Comparison of ENCODE assay signal across 10 cellular contexts in genomic region chr20:45041464-45042337, GRCh38. TPM values are rescaled to one million over a fixed set of nuclear protein-coding genes. Genes with fewer than 3 reads are reported as not detected.
DNase-seq lines count a peak whose midpoint lies in the region; ATAC-seq, FAIRE-seq and TF ChIP-seq lines count a peak whose summit lies in the region.
"Had no signal": no experiment of that assay in that cellular context is flagged by ENCODE, and none has a peak within 500 bp of the region (broad histone marks: within the 10 kb centered on the region; RNA-seq: fewer than 3 reads in every experiment).

No MANE protein-coding gene starts in this region.

- TF ChIP-seq EP300 in A549 (IDR thresholded peaks at IDR 0.05): no peak

- RAD21 ChIA-PET in HCT116 (lab: Charles Lee; ENCODE audit: low non-redundant PET in 1 of 2, low total read pairs in 2 of 2, uncharacterized antibody in 2 of 2, unreplicated experiment in 2 of 2): no interaction called here

- 46% methylated on average over 5 of the region's 5 CpGs for WGBS in A549 (ENCODE audit: missing lambda C conversion rate)
- WGBS in hepatocyte (ENCODE audit: low lambda C conversion rate, missing lambda C conversion rate): 43% methylated on average over 5 of the region's 5 CpGs
- 75 to 79% methylated on average over 5 of the region's 5 CpGs for WGBS in aorta, 2 donors

- CTCF ChIA-PET in A549 (lab: Yijun Ruan, JAX) (interaction anchor here (0.7 to 7.0 kb wide), 7 partner anchors 9 to 271 kb away, joined by 3 to 197 read pairs (median 27); no protein-coding TSS in a partner anchor), HCT116 (lab: Charles Lee) (interaction anchor here (1.0 to 3.6 kb wide), 3 partner anchors 14 to 188 kb away, joined by 3 to 92 read pairs (median 3); no protein-coding TSS in a partner anchor), GM10248 (lab: Yijun Ruan, JAX) (interaction anchor here (1.3 to 6.2 kb wide), 4 partner anchors 12 to 54 kb away, joined by 3 to 80 read pairs (median 40); no protein-coding TSS in a partner anchor)

- DNase-seq in A549 (ENCODE audit: low read depth in 1 of 2, low spot score in 1 of 2) (peak in 1 of 2 experiments; percentile 16), HCT116 (ENCODE audit: low read depth, low spot score) (peak; percentile 66), T-helper 17 cell (no peak), hepatocyte (ENCODE audit: low spot score) (peak; percentile 18), aorta (no peak), GM10248 (ENCODE audit: extremely low spot score) (no peak), DMS79 (lab: John Stamatoyannopoulos, UW) (no peak), NK-92 (lab: John Stamatoyannopoulos, UW; ENCODE audit: unreplicated experiment) (no peak)
- DNase-seq: KBM-7 had no signal

- no peak overlapping the region for H3K27ac ChIP-seq in A549
- H3K27ac ChIP-seq in HCT116 (ENCODE audit: low read depth, low read length): peak overlapping the region; percentile 23; the same call in 1 of the 2 replicates
- peak overlapping the region; percentile 34 for H3K27ac ChIP-seq in hepatocyte
- H3K27ac ChIP-seq in aorta (ENCODE audit: low read depth in 1 of 2, low read length in 2 of 2): no peak overlapping the region

- 0 out of 2 replicates have a peak, but pooled peaks cover 7% of the 10 kb centered on the region for H3K79me2 ChIP-seq in HCT116 (ENCODE audit: insufficient read depth, low read length)
- no peaks in the 10 kb centered on the region for H3K79me2 ChIP-seq in hepatocyte

- H3K9me3 ChIP-seq in A549 (0 out of 3 replicates have a peak, but pooled peaks cover 3% of the 10 kb centered on the region), HCT116 (ENCODE audit: control insufficient read depth in 1 of 2, insufficient read depth in 1 of 2, low read depth in 1 of 2, low read length in 2 of 2) (no peaks in the 10 kb centered on the region), T-helper 17 cell (ENCODE audit: control insufficient read depth, low read length, poor library complexity, severe bottlenecking) (no peaks in the 10 kb centered on the region), hepatocyte (ENCODE audit: low read depth) (no peaks in the 10 kb centered on the region), aorta (ENCODE audit: control insufficient read depth, low read length) (no peaks in the 10 kb centered on the region)

- H3K27me3 ChIP-seq in HCT116 (ENCODE audit: insufficient read depth, low read length) (no peaks in the 10 kb centered on the region), hepatocyte (no peaks in the 10 kb centered on the region), aorta (ENCODE audit: control insufficient read depth in 1 of 2, insufficient read depth in 2 of 2, low read length in 1 of 2) (no peaks in the 10 kb centered on the region)

- no peak for TF ChIP-seq RAD21 in A549 (conservative IDR thresholded peaks at IDR 0.05 in 1 of 2, IDR thresholded peaks at IDR 0.05 in 1 of 2)
- TF ChIP-seq RAD21 in HCT116 (IDR thresholded peaks at IDR 0.05; ENCODE audit: low read depth): no peak

- H2AFZ ChIP-seq in HCT116 (ENCODE audit: low read depth, low read length, poor library complexity, severe bottlenecking) (no peak overlapping the region), hepatocyte (no peak overlapping the region)

- H3K9ac ChIP-seq in HCT116 (ENCODE audit: low read length): peak overlapping the region; percentile 19; the same call in 1 of the 2 replicates

- H3K4me2 ChIP-seq in A549 (peak overlapping the region; percentile 36), HCT116 (ENCODE audit: low read length) (peak overlapping the region; percentile 44), hepatocyte (peak overlapping the region; percentile 9)

- ATAC-seq in A549 (no peak), HCT116 (peak; percentile 82), T-helper 17 cell (peak; percentile 42), aorta (ENCODE audit: low FRiP score) (no peak)

- peaks cover 32% of the 10 kb centered on the region for H3K4me1 Mint-ChIP-seq in T-helper 17 cell

- TF ChIP-seq CTCF in A549 (IDR thresholded peaks at IDR 0.05) (no peak), HCT116 (IDR thresholded peaks at IDR 0.05 in 2 of 3, conservative IDR thresholded peaks at IDR 0.05 in 1 of 3; ENCODE audit: borderline replicate concordance in 1 of 3, insufficient read depth in 1 of 3, low read depth in 2 of 3, low read length in 2 of 3) (no peak), hepatocyte (IDR thresholded peaks at IDR 0.05; ENCODE audit: poor library complexity) (no peak), GM10248 (IDR thresholded peaks at IDR 0.05; ENCODE audit: control extremely low read depth, extremely low read depth, low read depth, missing control alignments) (no peak)

- peak overlapping the region; percentile 90 for H3K27ac Mint-ChIP-seq in T-helper 17 cell

- no TSS peak for BruUV-seq in HCT116 (replicated peaks; lab: Mats Ljungman, UMichigan)

- H4K20me1 ChIP-seq in HCT116 (ENCODE audit: insufficient read depth) (no peaks in the 10 kb centered on the region; the same call in 1 of the 2 replicates), hepatocyte (ENCODE audit: insufficient read depth, poor library complexity, severe bottlenecking) (no peaks in the 10 kb centered on the region)

- H3K4me3 ChIP-seq in A549 (no peak overlapping the region), HCT116 (replicated peaks in 1 of 2; ENCODE audit: low read depth in 1 of 2, low read length in 2 of 2) (no peak overlapping the region), hepatocyte (no peak overlapping the region), aorta (ENCODE audit: low read length in 2 of 2) (no peak overlapping the region)

- TF ChIP-seq POLR2A in A549 (IDR thresholded peaks at IDR 0.05; ENCODE audit: low read length) (no peak), HCT116 (IDR thresholded peaks at IDR 0.05; ENCODE audit: borderline replicate concordance, extremely low read depth, insufficient read depth, insufficient read length) (no peak)

- H3K9me2 ChIP-seq in HCT116 (ENCODE audit: insufficient read depth): no peaks in the 10 kb centered on the region
- no peaks in the 10 kb centered on the region for H3K9me2 ChIP-seq in hepatocyte (replicated peaks; ENCODE audit: insufficient read depth)

- no peaks in the 10 kb centered on the region for H3K27me3 Mint-ChIP-seq in T-helper 17 cell

- H3K36me3 ChIP-seq in HCT116 (ENCODE audit: control insufficient read depth in 1 of 2, insufficient read depth in 2 of 2, low read length in 2 of 2): no peaks in the 10 kb centered on the region
- H3K36me3 ChIP-seq in hepatocyte (replicated peaks; ENCODE audit: insufficient read depth, low read depth): no peaks in the 10 kb centered on the region
- no peaks in the 10 kb centered on the region for H3K36me3 ChIP-seq in aorta (ENCODE audit: control insufficient read depth in 1 of 2, insufficient read depth in 2 of 2, low read length in 1 of 2)

- H3K4me1 ChIP-seq in A549 (peaks cover 46% of the 10 kb centered on the region), HCT116 (ENCODE audit: control insufficient read depth in 1 of 2, insufficient read depth in 2 of 2, low read length in 2 of 2) (peaks cover 20 to 26% of the 10 kb centered on the region in 2 experiments), hepatocyte (ENCODE audit: insufficient read depth) (peaks cover 7% of the 10 kb centered on the region), aorta (ENCODE audit: control insufficient read depth in 1 of 2, insufficient read depth in 2 of 2, low read length in 2 of 2) (no peaks in the 10 kb centered on the region)

- POLR2A ChIA-PET in A549 (lab: Yijun Ruan, JAX) (no interaction called here), HCT116 (lab: Charles Lee) (interaction anchor here (1.1 kb wide), 1 partner anchor 9 kb away, joined by 3 read pairs; no protein-coding TSS in a partner anchor), GM10248 (lab: Yijun Ruan, JAX) (no interaction called here)

- intact Hi-C loops in HCT116 (cut with micrococcal nuclease) (loop anchor here (5.0 to 10.0 kb wide), 3 partner anchors 183 to 733 kb away; partner anchors contain the start of gene SEMG2), aorta (cut with DNase I) (loop anchor here (5.0 to 10.0 kb wide), 3 partner anchors 53 to 251 kb away; no protein-coding TSS in a partner anchor)

- peak overlapping the region; percentile 56 for H3K4me3 Mint-ChIP-seq in T-helper 17 cell

- H3K36me3 Mint-ChIP-seq in T-helper 17 cell (ENCODE audit: low read depth): peaks cover 2% of the 10 kb centered on the region

- FAIRE-seq in A549 (lab: Jason Lieb, UNC): no peak
- FAIRE-seq: colon had no signal

TF ChIP-seq in A549, 52 proteins besides CTCF, POLR2A, EP300 and RAD21 (continues in another document):
- TF ChIP-seq FOSL2 (IDR thresholded peaks at IDR 0.05): no peak
- peak; percentile 36 for TF ChIP-seq FOSL2 (CRISPR knock-in tag; IDR thresholded peaks at IDR 0.05)
- TF ChIP-seq BCL3 (IDR thresholded peaks at IDR 0.05): no peak

TF ChIP-seq in HCT116, 20 proteins besides CTCF, POLR2A, EP300 and RAD21 (continues in another document):
- TF ChIP-seq SP1 (IDR thresholded peaks at IDR 0.05; ENCODE audit: low read depth): peak; percentile 65
- peak; percentile 14 for TF ChIP-seq TCF7L2 (IDR thresholded peaks at IDR 0.05; ENCODE audit: borderline replicate concordance, extremely low read depth, insufficient read depth, insufficient read length)
- 0 out of 2 replicates have a peak, but pooled peaks have one; percentile 14 for TF ChIP-seq POLR2AphosphoS5 (IDR thresholded peaks at IDR 0.05; ENCODE audit: low read depth, low read length)
- TF ChIP-seq YY1 (IDR thresholded peaks at IDR 0.05; ENCODE audit: extremely low read depth, insufficient replicate concordance, low read depth, low read length): no peak
- TF ChIP-seq, protein P1, sequence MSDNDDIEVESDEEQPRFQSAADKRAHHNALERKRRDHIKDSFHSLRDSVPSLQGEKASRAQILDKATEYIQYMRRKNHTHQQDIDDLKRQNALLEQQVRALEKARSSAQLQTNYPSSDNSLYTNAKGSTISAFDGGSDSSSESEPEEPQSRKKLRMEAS (IDR thresholded peaks at IDR 0.05): no peak
- TF ChIP-seq CBX3 (IDR thresholded peaks at IDR 0.05; ENCODE audit: low read depth): 0 out of 2 replicates have a peak, but pooled peaks have one; percentile 26
- TF ChIP-seq CEBPB (IDR thresholded peaks at IDR 0.05; ENCODE audit: low read depth): peak; percentile 54
- no peak for TF ChIP-seq ELF1 (IDR thresholded peaks at IDR 0.05; ENCODE audit: borderline replicate concordance, low read depth)
- peak; percentile 78 for TF ChIP-seq JUND (IDR thresholded peaks at IDR 0.05)
- TF ChIP-seq ZFX (IDR thresholded peaks at IDR 0.05): no peak

RNA-seq across cellular contexts. Expression of gene KCNS1, which starts 59.2 kb away (rescaled TPM):
- polyA plus RNA-seq in A549 (2011; rRNA removed) (not detected in 2 replicates), A549 (2017; fragmentation: RNase III; extraction: RNeasy Plus Mini Kit Qiagen cat#74134 plus additional on column Dnase treatment) (not detected in 3 replicates), hepatocyte (0.28 and 0.42 TPM in 2 replicates), aorta (not detected)
- polyA plus RNA-seq in A549 (2012; cell fraction: cytosol; rRNA removed): not detected in 2 replicates
- not detected in 2 replicates for polyA plus RNA-seq in A549 (2012; cell fraction: nucleus; rRNA removed)
- polyA minus RNA-seq in A549 (2011; rRNA and poly(A)+ RNA removed): not detected in 2 replicates
- total RNA-seq in HCT116 (2021; ENCODE audit: unreplicated experiment) (not detected), T-helper 17 cell (not detected), hepatocyte (0.24 and 0.43 TPM in 2 replicates), aorta (not detected)
- polyA plus RNA-seq in HCT116 (2012): 0.04 TPM in 1 of 2 replicates, not detected in the other

Comparison
In these comparisons a context has a peak if more than half of its experiments do, and no peak if none do; other contexts are left out.
1. ATAC-seq: peak in HCT116 (single experiment) and T-helper 17 cell (single experiment); none in A549 (0 of 2) and aorta (single experiment).
2. DNase-seq: peak in HCT116 (single experiment) and hepatocyte (single experiment); none in T-helper 17 cell (0 of 3), aorta (0 of 2), GM10248 (single experiment), DMS79 (single experiment) and NK-92 (single experiment).
3. H3K27ac ChIP-seq: peak in HCT116 (single experiment) and hepatocyte (single experiment); none in A549 (0 of 2) and aorta (0 of 2).
4. Of the 6 proteins assayed by ChIP-seq in both A549 and HCT116: peak only in A549: none; only in HCT116: CEBPB; in both: none; in neither: 5.
5. Peak in every context shown above with its lines, with median percentiles within 50 percentile points of each other: H3K4me2 ChIP-seq.